ENCODE assay signal across 20 cellular contexts in the genomic region with DNA sequence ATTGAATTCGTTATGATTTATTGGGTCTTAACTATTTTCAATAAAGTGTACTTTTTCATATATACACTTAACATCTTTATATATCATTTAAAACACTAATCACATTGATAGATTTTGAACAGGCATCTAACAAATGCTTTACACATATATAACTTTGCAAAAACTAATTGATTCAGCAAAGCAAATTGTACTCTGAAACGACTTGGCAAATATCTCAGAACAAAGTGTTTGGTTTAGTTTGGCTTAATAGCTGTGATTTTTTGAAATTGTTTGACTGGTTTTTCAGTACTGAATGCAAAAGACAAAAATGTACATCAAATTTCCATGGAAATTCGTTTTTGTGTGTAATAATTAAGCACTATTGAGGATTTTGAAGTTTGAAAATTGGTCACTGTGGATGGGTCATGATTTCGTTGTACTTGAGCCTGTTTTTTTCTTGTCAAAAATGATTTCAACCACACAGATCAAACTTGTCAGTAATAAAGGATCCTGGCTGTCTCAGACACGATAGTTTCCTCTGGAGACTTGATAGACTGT.
A peak's percentile ranks its signal among the peaks of the same experiment; 100 is the strongest.
DNase-seq lines count a peak whose midpoint lies in the region; ATAC-seq, FAIRE-seq and TF ChIP-seq lines count a peak whose summit lies in the region.
"Had no signal": no experiment of that assay in that cellular context is flagged by ENCODE, and none has a peak within 500 bp of the region (broad histone marks: within the 10 kb centered on the region; RNA-seq: fewer than 3 reads in every experiment).

No MANE protein-coding gene starts in this region.

- CTCF ChIA-PET in HepG2 (lab: Yijun Ruan, JAX; ENCODE audit: low intra/inter-chr PET ratio, low total read pairs) = no interaction called here

- TF ChIP-seq CTCF in VCaP (conservative IDR thresholded peaks at IDR 0.05) (no peak), HepG2 (CRISPR knock-in tag; IDR thresholded peaks at IDR 0.05) (no peak)

- TF ChIP-seq RAD21 in HepG2 (CRISPR knock-in tag; IDR thresholded peaks at IDR 0.05) = no peak

- peaks cover 5% of the 10 kb centered on the region for H3K4me1 ChIP-seq in HepG2 (ENCODE audit: insufficient read depth, low read length)
- H3K4me1 ChIP-seq: BLaER1 treated with 17β-estradiol and CSF1 and Interleukin-3, amounts not matched to agents 10 nM and 100 nM; Caco-2 had no signal

- H3K4me2 ChIP-seq in HepG2 (ENCODE audit: low read depth, low read length) = no peak overlapping the region
- H3K4me2 ChIP-seq: BLaER1 treated with 17β-estradiol and CSF1 and Interleukin-3, amounts not matched to agents 10 nM and 100 nM had no signal

- no peak overlapping the region for H3K4me3 ChIP-seq in HepG2 (replicated peaks in 1 of 3; ENCODE audit: insufficient read depth in 1 of 3, low read depth in 2 of 3, low read length in 3 of 3)
- H3K4me3 ChIP-seq: BLaER1 treated with 17β-estradiol and CSF1 and Interleukin-3, amounts not matched to agents 10 nM and 100 nM had no signal

- H3K27me3 ChIP-seq in HepG2 (ENCODE audit: control insufficient read depth in 1 of 2, insufficient read depth in 2 of 2, low read length in 2 of 2) = no peaks in the 10 kb centered on the region
- H3K27me3 ChIP-seq: BLaER1 treated with 17β-estradiol and CSF1 and Interleukin-3, amounts not matched to agents 10 nM and 100 nM had no signal

- H3K27ac ChIP-seq in VCaP (peak overlapping the region; percentile 37), HepG2 (ENCODE audit: extremely low read length, insufficient read depth, low read length) (no peak overlapping the region)
- H3K27ac ChIP-seq: 22Rv1; BLaER1 treated with 17β-estradiol and CSF1 and Interleukin-3, amounts not matched to agents 10 nM and 100 nM; C4-2B had no signal

- no peak overlapping the region for H3K9ac ChIP-seq in HepG2 (ENCODE audit: insufficient read depth, low read depth, low read length)
- H3K9ac ChIP-seq: BLaER1 treated with 17β-estradiol and CSF1 and Interleukin-3, amounts not matched to agents 10 nM and 100 nM had no signal

- H2AFZ ChIP-seq in HepG2 (ENCODE audit: low read length) = no peak overlapping the region

- no peak for DNase-seq in left lobe of liver (ENCODE audit: low spot score)
- DNase-seq in glomerular visceral epithelial cell (ENCODE audit: extremely low spot score) = no peak
- DNase-seq in HepG2 (ENCODE audit: low spot score) = no peak
- DNase-seq: AML-193; Caco-2; Calu3; CD4-positive, alpha-beta T cell; CD8-positive, alpha-beta T cell; DMS79 treated with DMSO at 0.1 percent for 48 hours; GF-D8 had no signal

- H4K20me1 ChIP-seq in HepG2 (ENCODE audit: insufficient read depth, low read length) = no peaks in the 10 kb centered on the region
- H4K20me1 ChIP-seq: BLaER1 treated with 17β-estradiol and CSF1 and Interleukin-3, amounts not matched to agents 10 nM and 100 nM had no signal

- H3K9me3 ChIP-seq in HepG2 (ENCODE audit: low read length) = no peaks in the 10 kb centered on the region
- H3K9me3 ChIP-seq: BLaER1 treated with 17β-estradiol and CSF1 and Interleukin-3, amounts not matched to agents 10 nM and 100 nM; Caco-2 had no signal

- WGBS in HepG2 (ENCODE audit: low lambda C conversion rate) = 9% methylated on average over 5 of the region's 5 CpGs

- POLR2A ChIA-PET in HepG2 (lab: Yijun Ruan, JAX) = no interaction called here

- intact Hi-C loops in HepG2 (cut with micrococcal nuclease; ENCODE audit: unreplicated experiment) = no loop called here

- ATAC-seq in left lobe of liver = peak; percentile 58
- no peak for ATAC-seq in HG02870 (IDR thresholded peaks at IDR 0.05; ENCODE audit: unreplicated experiment)
- no peak for ATAC-seq in HepG2
- ATAC-seq: CD8-positive, alpha-beta T cell had no signal

- in situ Hi-C loops in HepG2 (cut with HindIII; ENCODE audit: extremely low pct_ligation_motif_present, low pct_unique_long_range_greater_than_20kb) = no loop called here

- no peaks in the 10 kb centered on the region for H3K79me2 ChIP-seq in HepG2 (ENCODE audit: insufficient read depth, low read length)

- TF ChIP-seq POLR2A in HepG2 (IDR thresholded peaks at IDR 0.05; ENCODE audit: insufficient read depth in 1 of 2, low read depth in 2 of 2, low read length in 2 of 2) = no peak

- H3K36me3 ChIP-seq in HepG2 (replicated peaks in 1 of 2; ENCODE audit: control insufficient read depth in 1 of 2, insufficient read depth in 2 of 2, low read length in 2 of 2) = no peaks in the 10 kb centered on the region
- H3K36me3 ChIP-seq: BLaER1 treated with 17β-estradiol and CSF1 and Interleukin-3, amounts not matched to agents 10 nM and 100 nM had no signal

- no peak for TF ChIP-seq EP300 in HepG2 (IDR thresholded peaks at IDR 0.05; ENCODE audit: low read depth in 2 of 2, low read length in 2 of 2)
- TF ChIP-seq EP300 in HepG2 (CRISPR knock-in tag; IDR thresholded peaks at IDR 0.05; ENCODE audit: borderline replicate concordance) = no peak

- no TSS peak for BruUV-seq in HepG2 (replicated peaks; lab: Mats Ljungman, UMichigan)

- FAIRE-seq in A204.1 (lab: Jason Lieb, UNC) (peak; percentile 85), HepG2 (lab: Jason Lieb, UNC) (no peak)
- FAIRE-seq: D721Med, G401.6, GM12891, GM19239 had no signal

TF ChIP-seq in HepG2, 621 proteins besides CTCF, POLR2A, EP300 and RAD21 (continues in another document):
- TF ChIP-seq YY1 (IDR thresholded peaks at IDR 0.05; ENCODE audit: insufficient read depth, insufficient replicate concordance, low read depth, low read length) = no peak
- no peak for TF ChIP-seq ZNF773 (CRISPR knock-in tag; IDR thresholded peaks at IDR 0.05; ENCODE audit: borderline replicate concordance)
- TF ChIP-seq, protein P1, sequence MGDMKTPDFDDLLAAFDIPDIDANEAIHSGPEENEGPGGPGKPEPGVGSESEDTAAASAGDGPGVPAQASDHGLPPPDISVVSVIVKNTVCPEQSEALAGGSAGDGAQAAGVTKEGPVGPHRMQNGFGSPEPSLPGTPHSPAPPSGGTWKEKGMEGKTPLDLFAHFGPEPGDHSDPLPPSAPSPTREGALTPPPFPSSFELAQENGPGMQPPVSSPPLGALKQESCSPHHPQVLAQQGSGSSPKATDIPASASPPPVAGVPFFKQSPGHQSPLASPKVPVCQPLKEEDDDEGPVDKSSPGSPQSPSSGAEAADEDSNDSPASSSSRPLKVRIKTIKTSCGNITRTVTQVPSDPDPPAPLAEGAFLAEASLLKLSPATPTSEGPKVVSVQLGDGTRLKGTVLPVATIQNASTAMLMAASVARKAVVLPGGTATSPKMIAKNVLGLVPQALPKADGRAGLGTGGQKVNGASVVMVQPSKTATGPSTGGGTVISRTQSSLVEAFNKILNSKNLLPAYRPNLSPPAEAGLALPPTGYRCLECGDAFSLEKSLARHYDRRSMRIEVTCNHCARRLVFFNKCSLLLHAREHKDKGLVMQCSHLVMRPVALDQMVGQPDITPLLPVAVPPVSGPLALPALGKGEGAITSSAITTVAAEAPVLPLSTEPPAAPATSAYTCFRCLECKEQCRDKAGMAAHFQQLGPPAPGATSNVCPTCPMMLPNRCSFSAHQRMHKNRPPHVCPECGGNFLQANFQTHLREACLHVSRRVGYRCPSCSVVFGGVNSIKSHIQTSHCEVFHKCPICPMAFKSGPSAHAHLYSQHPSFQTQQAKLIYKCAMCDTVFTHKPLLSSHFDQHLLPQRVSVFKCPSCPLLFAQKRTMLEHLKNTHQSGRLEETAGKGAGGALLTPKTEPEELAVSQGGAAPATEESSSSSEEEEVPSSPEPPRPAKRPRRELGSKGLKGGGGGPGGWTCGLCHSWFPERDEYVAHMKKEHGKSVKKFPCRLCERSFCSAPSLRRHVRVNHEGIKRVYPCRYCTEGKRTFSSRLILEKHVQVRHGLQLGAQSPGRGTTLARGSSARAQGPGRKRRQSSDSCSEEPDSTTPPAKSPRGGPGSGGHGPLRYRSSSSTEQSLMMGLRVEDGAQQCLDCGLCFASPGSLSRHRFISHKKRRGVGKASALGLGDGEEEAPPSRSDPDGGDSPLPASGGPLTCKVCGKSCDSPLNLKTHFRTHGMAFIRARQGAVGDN (CRISPR knock-in tag; IDR thresholded peaks at IDR 0.05) = no peak
- no peak for TF ChIP-seq HNRNPLL (IDR thresholded peaks at IDR 0.05; ENCODE audit: low read depth, low read length, poor library complexity, severe bottlenecking)
- TF ChIP-seq ZNF296 (CRISPR knock-in tag; conservative IDR thresholded peaks at IDR 0.05) = no peak
- TF ChIP-seq, protein P2, sequence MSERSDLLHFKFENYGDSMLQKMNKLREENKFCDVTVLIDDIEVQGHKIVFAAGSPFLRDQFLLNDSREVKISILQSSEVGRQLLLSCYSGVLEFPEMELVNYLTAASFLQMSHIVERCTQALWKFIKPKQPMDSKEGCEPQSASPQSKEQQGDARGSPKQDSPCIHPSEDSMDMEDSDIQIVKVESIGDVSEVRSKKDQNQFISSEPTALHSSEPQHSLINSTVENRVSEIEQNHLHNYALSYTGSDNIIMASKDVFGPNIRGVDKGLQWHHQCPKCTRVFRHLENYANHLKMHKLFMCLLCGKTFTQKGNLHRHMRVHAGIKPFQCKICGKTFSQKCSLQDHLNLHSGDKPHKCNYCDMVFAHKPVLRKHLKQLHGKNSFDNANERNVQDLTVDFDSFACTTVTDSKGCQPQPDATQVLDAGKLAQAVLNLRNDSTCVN (CRISPR knock-in tag; IDR thresholded peaks at IDR 0.05; ENCODE audit: borderline replicate concordance) = no peak
- TF ChIP-seq FOXA1 (IDR thresholded peaks at IDR 0.05) = no peak
- no peak for TF ChIP-seq FOXA1 (CRISPR knock-in tag; IDR thresholded peaks at IDR 0.05)
- TF ChIP-seq SNAI1 (CRISPR knock-in tag; IDR thresholded peaks at IDR 0.05; ENCODE audit: borderline replicate concordance) = no peak
- TF ChIP-seq ZNF652 (CRISPR knock-in tag; IDR thresholded peaks at IDR 0.05; ENCODE audit: borderline replicate concordance, low read depth) = no peak
- TF ChIP-seq RARG (CRISPR knock-in tag; IDR thresholded peaks at IDR 0.05; ENCODE audit: low read depth) = no peak
- no peak for TF ChIP-seq ZSCAN20 (CRISPR knock-in tag; IDR thresholded peaks at IDR 0.05; ENCODE audit: borderline replicate concordance)
